In genomic region chr7:74625446-74625845, GRCh38 we compare ENCODE assay signal across 10 cellular contexts. TPM values are rescaled to one million over a fixed set of nuclear protein-coding genes. Genes with fewer than 3 reads are reported as not detected.
DNase-seq lines count a peak whose midpoint lies in the region; ATAC-seq and TF ChIP-seq lines count a peak whose summit lies in the region.
"Had no signal": no experiment of that assay in that cellular context is flagged by ENCODE, and none has a peak within 500 bp of the region (broad histone marks: within the 10 kb centered on the region; RNA-seq: fewer than 3 reads in every experiment).

No MANE protein-coding gene starts in this region.

- intact Hi-C loops in MCF 10A (cut with micrococcal nuclease), result no loop called here
- intact Hi-C loops in breast epithelium (cut with DNase I; ENCODE audit: low total_unique reads), result no loop called here

- no peaks in the 10 kb centered on the region for H3K9me2 ChIP-seq in hepatocyte (replicated peaks; ENCODE audit: insufficient read depth)

- peak; percentile 42 for DNase-seq in MCF 10A (ENCODE audit: unreplicated experiment)
- DNase-seq in breast epithelium (ENCODE audit: low spot score in 2 of 2), result no peak
- peak; percentile 65 for DNase-seq in hepatocyte (ENCODE audit: low spot score)
- no peak for DNase-seq in GM13976 (ENCODE audit: low spot score)
- DNase-seq in SKM-1 (lab: John Stamatoyannopoulos, UW; ENCODE audit: unreplicated experiment), result no peak
- DNase-seq: activated CD8-positive, alpha-beta T cell treated with anti-CD3 and anti-CD28 coated beads, Interleukin-2, amount 10 ng/mL, durations not matched to agents 7 days and 5 days had no signal

- H3K4me2 ChIP-seq in hepatocyte, result no peak overlapping the region

- H2AFZ ChIP-seq in hepatocyte, result no peak overlapping the region

- ATAC-seq in stimulated activated memory B cell treated with anti-CD40 and anti-IgM and Interleukin-4, amounts not matched to agents 10 μg/mL and 1 μg/mL and 100 μg/mL, for 72 hours, result no peak
- no peak for ATAC-seq in GM18505 (IDR thresholded peaks at IDR 0.05; ENCODE audit: unreplicated experiment)
- ATAC-seq: activated CD8-positive, alpha-beta T cell treated with anti-CD3 and anti-CD28 coated beads, Interleukin-2, amount 10 ng/mL, durations not matched to agents 7 days and 5 days had no signal

- H3K4me1 ChIP-seq in breast epithelium (no peaks in the 10 kb centered on the region), hepatocyte (ENCODE audit: insufficient read depth) (peaks cover 10% of the 10 kb centered on the region)

- CTCF ChIA-PET in MCF 10A (lab: Yijun Ruan, JAX), result interaction anchor here (0.7 to 1.7 kb wide), 4 partner anchors 10 to 208 kb away, joined by 4 to 7 read pairs (median 4); no protein-coding TSS in a partner anchor

- TF ChIP-seq POLR2A in breast epithelium (IDR thresholded peaks at IDR 0.05), result no peak
- no peak for TF ChIP-seq POLR2A in GM18505 (IDR thresholded peaks at IDR 0.05; ENCODE audit: borderline replicate concordance, extremely low read depth, insufficient read depth, insufficient read length)

- H3K36me3 Mint-ChIP-seq in MCF 10A (ENCODE audit: insufficient read depth, unreplicated experiment), result no peaks in the 10 kb centered on the region
- H3K36me3 Mint-ChIP-seq in stimulated activated memory B cell treated with anti-CD40 and anti-IgM and Interleukin-4, amounts not matched to agents 10 μg/mL and 1 μg/mL and 100 μg/mL, for 72 hours, result no peaks in the 10 kb centered on the region
- H3K36me3 Mint-ChIP-seq: type B pancreatic cell had no signal

- no peak overlapping the region for H3K4me3 ChIP-seq in breast epithelium
- H3K4me3 ChIP-seq in hepatocyte, result no peak overlapping the region

- no peak for TF ChIP-seq CTCF in MCF 10A (IDR thresholded peaks at IDR 0.05; ENCODE audit: unreplicated experiment)
- TF ChIP-seq CTCF in breast epithelium (IDR thresholded peaks at IDR 0.05), result no peak
- TF ChIP-seq CTCF in VCaP (conservative IDR thresholded peaks at IDR 0.05), result peak; percentile 38; the same call in 1 of the 2 replicates
- peak; percentile 37 for TF ChIP-seq CTCF in hepatocyte (IDR thresholded peaks at IDR 0.05; ENCODE audit: poor library complexity)
- no peak for TF ChIP-seq CTCF in GM13976 (IDR thresholded peaks at IDR 0.05; ENCODE audit: borderline replicate concordance, control extremely low read depth, extremely low read depth, insufficient read depth, missing control alignments)

- no peaks in the 10 kb centered on the region for H3K9me3 ChIP-seq in breast epithelium
- H3K9me3 ChIP-seq in hepatocyte (ENCODE audit: low read depth), result no peaks in the 10 kb centered on the region

- no peaks in the 10 kb centered on the region for H3K27me3 Mint-ChIP-seq in MCF 10A (ENCODE audit: insufficient read depth, unreplicated experiment)
- H3K27me3 Mint-ChIP-seq in stimulated activated memory B cell treated with anti-CD40 and anti-IgM and Interleukin-4, amounts not matched to agents 10 μg/mL and 1 μg/mL and 100 μg/mL, for 72 hours, result no peaks in the 10 kb centered on the region
- H3K27me3 Mint-ChIP-seq: type B pancreatic cell had no signal

- no peaks in the 10 kb centered on the region for H4K20me1 ChIP-seq in hepatocyte (ENCODE audit: insufficient read depth, poor library complexity, severe bottlenecking)

- no peaks in the 10 kb centered on the region for H3K4me1 Mint-ChIP-seq in MCF 10A (ENCODE audit: insufficient read depth, unreplicated experiment)
- no peaks in the 10 kb centered on the region for H3K4me1 Mint-ChIP-seq in stimulated activated memory B cell treated with anti-CD40 and anti-IgM and Interleukin-4, amounts not matched to agents 10 μg/mL and 1 μg/mL and 100 μg/mL, for 72 hours

- H3K27me3 ChIP-seq in breast epithelium (no peaks in the 10 kb centered on the region), hepatocyte (no peaks in the 10 kb centered on the region)

- H3K36me3 ChIP-seq in breast epithelium (no peaks in the 10 kb centered on the region), hepatocyte (replicated peaks; ENCODE audit: insufficient read depth, low read depth) (no peaks in the 10 kb centered on the region)

- H3K27ac ChIP-seq in breast epithelium (no peak overlapping the region), VCaP (no peak overlapping the region), hepatocyte (no peak overlapping the region)

- in situ Hi-C loops in GM13976 (cut with MboI; ENCODE audit: low sequenced_read_pairs, unreplicated experiment), result no loop called here

- no peak overlapping the region for H3K4me3 Mint-ChIP-seq in MCF 10A (ENCODE audit: unreplicated experiment)
- no peak overlapping the region for H3K4me3 Mint-ChIP-seq in stimulated activated memory B cell treated with anti-CD40 and anti-IgM and Interleukin-4, amounts not matched to agents 10 μg/mL and 1 μg/mL and 100 μg/mL, for 72 hours
- H3K4me3 Mint-ChIP-seq: activated CD8-positive, alpha-beta T cell treated with anti-CD3 and anti-CD28 coated beads, Interleukin-2, amount 10 ng/mL, durations not matched to agents 7 days and 5 days; type B pancreatic cell had no signal

- H3K27ac Mint-ChIP-seq in MCF 10A (ENCODE audit: low read depth, unreplicated experiment), result no peak overlapping the region
- no peak overlapping the region for H3K27ac Mint-ChIP-seq in stimulated activated memory B cell treated with anti-CD40 and anti-IgM and Interleukin-4, amounts not matched to agents 10 μg/mL and 1 μg/mL and 100 μg/mL, for 72 hours
- H3K27ac Mint-ChIP-seq: activated CD8-positive, alpha-beta T cell treated with anti-CD3 and anti-CD28 coated beads, Interleukin-2, amount 10 ng/mL, durations not matched to agents 7 days and 5 days; type B pancreatic cell had no signal

- WGBS in hepatocyte (ENCODE audit: low lambda C conversion rate, missing lambda C conversion rate), result 66% methylated on average over 3 of the region's 3 CpGs

- no TSS peak for BruUV-seq in MCF 10A (replicated peaks; lab: Mats Ljungman, UMichigan)

- H3K79me2 ChIP-seq in hepatocyte, result no peaks in the 10 kb centered on the region

- no peaks in the 10 kb centered on the region for H3K9me3 Mint-ChIP-seq in MCF 10A (ENCODE audit: unreplicated experiment)
- H3K9me3 Mint-ChIP-seq in stimulated activated memory B cell treated with anti-CD40 and anti-IgM and Interleukin-4, amounts not matched to agents 10 μg/mL and 1 μg/mL and 100 μg/mL, for 72 hours, result no peaks in the 10 kb centered on the region
- H3K9me3 Mint-ChIP-seq: type B pancreatic cell had no signal

- POLR2A ChIA-PET in MCF 10A (lab: Yijun Ruan, JAX), result no interaction called here

RNA-seq across cellular contexts. Expression of gene GTF2I, which starts 32.1 kb away (rescaled TPM):
- 130 and 152 TPM in 2 replicates for total RNA-seq in MCF 10A (2022)
- total RNA-seq in breast epithelium, result 100 to 1,000 TPM; 133 to 241 (median 184) TPM
- 193 and 260 TPM in 2 replicates for total RNA-seq in hepatocyte
- 167 and 182 TPM in 2 replicates for polyA plus RNA-seq in hepatocyte

Comparison
In these comparisons a context has a peak if more than half of its experiments do, and no peak if none do; other contexts are left out.
1. DNase-seq: peak in MCF 10A (single experiment) and hepatocyte (single experiment); none in breast epithelium (0 of 2), GM13976 (single experiment) and SKM-1 (single experiment).
2. CTCF ChIP-seq: peak in VCaP (single experiment) and hepatocyte (single experiment); none in MCF 10A (single experiment), breast epithelium (0 of 3) and GM13976 (single experiment).